In genomic region chr10:35443858-35444257, GRCh38 we compare ENCODE assay signal across 2 cellular contexts.
TF ChIP-seq lines count a peak whose summit lies in the region.

No MANE protein-coding gene starts in this region.

TF ChIP-seq in HepG2, 621 proteins besides CTCF, POLR2A, EP300 and RAD21 (continued from another document):
- TF ChIP-seq ZNF280D (CRISPR knock-in tag; IDR thresholded peaks at IDR 0.05), result peak; percentile 51; the same call in 1 of the 2 replicates

TF ChIP-seq in K562, 482 proteins besides CTCF, POLR2A, EP300 and RAD21 (continued from another document and continues in another):
- TF ChIP-seq ZNF280B (CRISPR knock-in tag; IDR thresholded peaks at IDR 0.05), result peak; percentile 82
- no peak for TF ChIP-seq MGA (IDR thresholded peaks at IDR 0.05)
- 0 out of 4 replicates have a peak, but pooled peaks of 1 of the 2 experiments have one; percentile 22 for TF ChIP-seq ZNF318 (IDR thresholded peaks at IDR 0.05; ENCODE audit: borderline replicate concordance in 1 of 2, low read depth in 1 of 2)
- peak; percentile 99 for TF ChIP-seq TRIM28 (IDR thresholded peaks at IDR 0.05)
- peak in 1 of 2 experiments; percentile 54 for TF ChIP-seq AFF1 (IDR thresholded peaks at IDR 0.05; ENCODE audit: low read depth in 1 of 2, partially characterized antibody in 2 of 2)
- TF ChIP-seq ZNF561 (CRISPR knock-in tag; conservative IDR thresholded peaks at IDR 0.05), result peak; percentile 93
- TF ChIP-seq ZNF121 (CRISPR knock-in tag; conservative IDR thresholded peaks at IDR 0.05), result no peak
- TF ChIP-seq PURB (CRISPR knock-in tag; IDR thresholded peaks at IDR 0.05; ENCODE audit: low read depth), result no peak
- TF ChIP-seq XRCC3 (IDR thresholded peaks at IDR 0.05), result peak; percentile 87
- peak; percentile 99 for TF ChIP-seq ZNF280A (IDR thresholded peaks at IDR 0.05; ENCODE audit: low read depth, partially characterized antibody)
- peak; percentile 35; the same call in 1 of the 2 replicates for TF ChIP-seq ATF7 (IDR thresholded peaks at IDR 0.05)
- no peak for TF ChIP-seq MTF1 (CRISPR knock-in tag; IDR thresholded peaks at IDR 0.05; ENCODE audit: borderline replicate concordance)
- 0 out of 2 replicates have a peak, but pooled peaks have one; percentile 35 for TF ChIP-seq LEF1 (IDR thresholded peaks at IDR 0.05)
- no peak for TF ChIP-seq PREB (CRISPR knock-in tag; IDR thresholded peaks at IDR 0.05)
- peak; percentile 50; the same call in 1 of the 2 replicates for TF ChIP-seq MTA3 (IDR thresholded peaks at IDR 0.05; ENCODE audit: borderline replicate concordance)
- peak; percentile 88 for TF ChIP-seq CBX1 (IDR thresholded peaks at IDR 0.05; ENCODE audit: low read depth)
- 0 out of 2 replicates have a peak, but pooled peaks have one; percentile 42 for TF ChIP-seq E2F5 (CRISPR knock-in tag; IDR thresholded peaks at IDR 0.05)
